8 cellular contexts compared by ENCODE assay signal in the genomic region with DNA sequence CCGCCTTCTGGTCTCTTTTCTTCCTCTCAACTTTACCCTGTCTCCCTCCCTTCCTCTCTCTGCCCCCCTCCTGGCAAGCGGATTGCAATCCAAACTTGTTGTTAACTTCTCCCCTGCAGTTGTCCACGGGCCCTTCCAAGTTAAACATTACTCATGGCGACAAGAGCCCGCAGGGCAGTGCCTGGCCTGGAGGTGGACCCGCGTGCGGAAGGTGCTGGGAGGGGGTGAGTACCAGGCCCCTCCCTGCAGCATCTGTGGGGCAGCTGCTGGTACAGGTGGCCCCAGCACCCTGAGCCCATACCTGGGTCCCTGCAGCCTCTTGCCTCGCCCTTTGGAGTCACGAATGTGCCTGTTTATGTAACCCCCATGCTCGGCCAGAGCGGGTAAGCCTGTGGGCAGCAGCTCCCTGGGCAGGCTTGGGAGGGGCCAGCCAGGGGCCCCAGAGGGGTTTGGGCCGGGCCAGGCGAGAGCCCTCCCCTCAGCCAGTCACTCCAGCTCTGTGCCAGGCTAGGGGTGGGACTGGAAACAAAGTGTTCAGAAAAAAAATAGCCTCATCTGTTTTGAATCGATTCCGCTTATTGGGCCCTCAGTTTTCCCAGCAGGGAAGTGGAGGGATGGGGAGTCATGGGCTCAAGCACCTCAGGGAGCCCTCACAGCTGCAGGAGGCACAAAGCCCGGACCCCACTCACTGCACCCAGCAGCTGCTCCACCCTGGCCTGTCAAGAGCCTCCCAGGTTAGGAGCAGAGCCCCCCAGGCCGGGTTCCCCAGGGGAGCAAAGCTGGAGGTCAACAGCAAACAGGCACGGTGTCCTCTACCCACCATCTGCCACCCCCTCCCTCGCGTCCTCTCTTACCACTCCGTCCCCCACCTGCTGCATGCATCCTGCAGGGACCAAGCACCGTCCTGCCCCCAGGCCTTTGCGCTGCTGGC. TPM values are rescaled to one million over a fixed set of nuclear protein-coding genes. Genes with fewer than 3 reads are reported as not detected.
DNase-seq lines count a peak whose midpoint lies in the region; ATAC-seq and TF ChIP-seq lines count a peak whose summit lies in the region.

No MANE protein-coding gene starts in this region.

- peak overlapping the region; percentile 61 for H3K27ac ChIP-seq in 22Rv1

- no peak for ATAC-seq in GM18867 (IDR thresholded peaks at IDR 0.05; ENCODE audit: unreplicated experiment)
- ATAC-seq in GM19035 (IDR thresholded peaks at IDR 0.05; ENCODE audit: unreplicated experiment) = no peak

- peak; percentile 85 for DNase-seq in LHCN-M2 (ENCODE audit: low read depth)
- DNase-seq in dermis microvascular lymphatic vessel endothelial cell (ENCODE audit: low read depth in 2 of 2) = peak; percentile 69 to 82
- peak; percentile 77 for DNase-seq in mucosa of gallbladder (ENCODE audit: low spot score)
- no peak for DNase-seq in midbrain (lab: John Stamatoyannopoulos, UW)
- DNase-seq in KG1 (lab: John Stamatoyannopoulos, UW) = no peak

- no peak for TF ChIP-seq CTCF in 22Rv1 (IDR thresholded peaks at IDR 0.05)

RNA-seq across cellular contexts. Expression of gene FAAP20, which starts 14.0 kb away (rescaled TPM):
- 40.9 and 47.5 TPM in 2 replicates for total RNA-seq in LHCN-M2 (2014; rRNA removed)
- 70.8 TPM for polyA plus RNA-seq in LHCN-M2 (2012)
- total RNA-seq in dermis microvascular lymphatic vessel endothelial cell = 10.3 and 20.9 TPM in 2 replicates
- total RNA-seq in mucosa of gallbladder = 74.2 TPM

RNA-seq across cellular contexts. Expression of gene SKI, which starts 19.5 kb away (rescaled TPM):
- total RNA-seq in LHCN-M2 (2014; rRNA removed) (13.9 and 16.5 TPM in 2 replicates), dermis microvascular lymphatic vessel endothelial cell (12.7 and 23.1 TPM in 2 replicates), mucosa of gallbladder (78.9 TPM)
- 19.7 TPM for polyA plus RNA-seq in LHCN-M2 (2012)

Comparison
In these comparisons a context has a peak if more than half of its experiments do, and no peak if none do; other contexts are left out.
1. DNase-seq: peak in LHCN-M2 (single experiment), dermis microvascular lymphatic vessel endothelial cell (2 of 2) and mucosa of gallbladder (single experiment); none in midbrain (single experiment) and KG1 (single experiment).